In genomic region chr6:25448965-25449538, GRCh38 we compare ENCODE assay signal across 1 cellular context.
TF ChIP-seq lines count a peak whose summit lies in the region.

No MANE protein-coding gene starts in this region.

TF ChIP-seq in IMR-90, 13 proteins besides CTCF, POLR2A, EP300 and RAD21 (continued from another document):
- no peak for TF ChIP-seq USF2 (IDR thresholded peaks at IDR 0.05; ENCODE audit: low read depth, low read length)
- no peak for TF ChIP-seq NFE2L2 (IDR thresholded peaks at IDR 0.05; ENCODE audit: low read depth, low read length)
- TF ChIP-seq BHLHE40 (IDR thresholded peaks at IDR 0.05; ENCODE audit: low read depth, low read length): no peak
- no peak for TF ChIP-seq MAZ (IDR thresholded peaks at IDR 0.05; ENCODE audit: borderline replicate concordance, low read depth, low read length)
- TF ChIP-seq SMC3 (IDR thresholded peaks at IDR 0.05; ENCODE audit: low read depth, low read length): no peak
- no peak for TF ChIP-seq MXI1 (IDR thresholded peaks at IDR 0.05; ENCODE audit: borderline replicate concordance, low read depth, low read length)
TF ChIP-seq in IMR-90: peak in this region for 0.
